8 cellular contexts compared by ENCODE assay signal in genomic region chr7:137606061-137606674, GRCh38.
DNase-seq lines count a peak whose midpoint lies in the region; ATAC-seq, FAIRE-seq and TF ChIP-seq lines count a peak whose summit lies in the region.

No MANE protein-coding gene starts in this region.

- H3K9ac ChIP-seq in GM12878 (ENCODE audit: control insufficient read depth, insufficient read depth, low read length) = no peak overlapping the region
- no peak overlapping the region for H3K9ac ChIP-seq in mesendoderm (ENCODE audit: low read length)

- H3K27me3 ChIP-seq in GM12878 (replicated peaks in 1 of 2; ENCODE audit: control insufficient read depth in 2 of 2, insufficient read depth in 2 of 2, low read length in 1 of 2) = no peaks in the 10 kb centered on the region
- H3K27me3 ChIP-seq in mesendoderm (ENCODE audit: insufficient read depth, low read length, poor library complexity) = no peaks in the 10 kb centered on the region
- peaks cover 13% of the 10 kb centered on the region for H3K27me3 ChIP-seq in suprapubic skin

- TF ChIP-seq POLR2A in GM12878 (IDR thresholded peaks at IDR 0.05; ENCODE audit: low read depth, low read length) (no peak), suprapubic skin (IDR thresholded peaks at IDR 0.05) (no peak)

- H3K4me3 ChIP-seq in GM12878 (no peak overlapping the region), mesendoderm (ENCODE audit: low read length) (no peak overlapping the region), suprapubic skin (no peak overlapping the region)

- no peak for TF ChIP-seq EP300 in GM12878 (IDR thresholded peaks at IDR 0.05; ENCODE audit: borderline replicate concordance in 1 of 2, control insufficient read depth in 1 of 2, low read depth in 2 of 2, low read length in 2 of 2)
- no peak for TF ChIP-seq EP300 in suprapubic skin (IDR thresholded peaks at IDR 0.05)

- RAD21 ChIA-PET in GM12878 (lab: Charles Lee; ENCODE audit: unreplicated experiment) = interaction anchor here (0.6 to 3.8 kb wide), 11 partner anchors 8 to 402 kb away, joined by 3 to 22 read pairs (median 3); no protein-coding TSS in a partner anchor

- H2AFZ ChIP-seq in GM12878 (ENCODE audit: control insufficient read depth, low read depth, low read length) = no peak overlapping the region

- intact Hi-C loops in GM12878 (cut with micrococcal nuclease; ENCODE audit: unreplicated experiment) = loop anchor here (1.0 to 2.0 kb wide), 4 partner anchors 21 to 1133 kb away; no protein-coding TSS in a partner anchor

- no peak overlapping the region for H3K27ac ChIP-seq in GM12878 (ENCODE audit: control insufficient read depth, insufficient read depth)
- no peak overlapping the region for H3K27ac ChIP-seq in mesendoderm (ENCODE audit: low read depth, low read length)
- H3K27ac ChIP-seq in suprapubic skin = no peak overlapping the region

- no peak overlapping the region for H3K18ac ChIP-seq in mesendoderm (ENCODE audit: low read length)

- CTCF ChIA-PET in GM12878 (lab: Yijun Ruan, JAX) = interaction anchor here (0.6 to 5.7 kb wide), 35 partner anchors 8 to 418 kb away, joined by 3 to 48 read pairs (median 4); partner anchors contain the start of gene CREB3L2

- SMC1A ChIA-PET in GM12878 (lab: Charles Lee; ENCODE audit: uncharacterized antibody, unreplicated experiment) = interaction anchor here (0.8 to 3.8 kb wide), 19 partner anchors 9 to 404 kb away, joined by 3 to 22 read pairs (median 5); partner anchors contain the start of gene CREB3L2

- no peak for TF ChIP-seq RAD21 in GM12878 (IDR thresholded peaks at IDR 0.05; ENCODE audit: insufficient read depth, low read depth, low read length)

- TF ChIP-seq CTCF in GM12878 (IDR thresholded peaks at IDR 0.05 in 2 of 3, conservative IDR thresholded peaks at IDR 0.05 in 1 of 3; ENCODE audit: control insufficient read depth in 2 of 3, extremely low read depth in 1 of 3, insufficient read depth in 1 of 3, low read depth in 3 of 3, low read length in 3 of 3) (peak in 1 of 3 experiments; percentile 29; a peak in 2 of 6 replicates), suprapubic skin (IDR thresholded peaks at IDR 0.05) (peak in 1 of 2 donors; percentile 30)

- H3K23ac ChIP-seq in mesendoderm (ENCODE audit: low read length) = no peak overlapping the region

- no peak overlapping the region for H3K4me2 ChIP-seq in GM12878 (ENCODE audit: control insufficient read depth, insufficient read depth)
- no peak overlapping the region for H3K4me2 ChIP-seq in mesendoderm (ENCODE audit: low read length)

- H2BK15ac ChIP-seq in mesendoderm (replicated peaks; ENCODE audit: low read depth) = no peak overlapping the region

- H3K9me3 ChIP-seq in GM12878 (replicated peaks; ENCODE audit: control insufficient read depth, insufficient read depth, low read length) (no peaks in the 10 kb centered on the region), suprapubic skin (no peaks in the 10 kb centered on the region)

- H3K56ac ChIP-seq in mesendoderm (ENCODE audit: low read length) = no peak overlapping the region

- no peak for FAIRE-seq in GM12878 (lab: Jason Lieb, UNC)

- H3K79me2 ChIP-seq in GM12878 (ENCODE audit: control insufficient read depth, insufficient read depth, low read length) = no peaks in the 10 kb centered on the region
- no peaks in the 10 kb centered on the region for H3K79me2 ChIP-seq in mesendoderm (ENCODE audit: control insufficient read depth, insufficient read depth, low read length)

- H2AK5ac ChIP-seq in mesendoderm (ENCODE audit: low read length) = no peak overlapping the region

- no peaks in the 10 kb centered on the region for H3K4me1 Mint-ChIP-seq in activated naive CD8-positive, alpha-beta T cell treated with anti-CD3 and anti-CD28 coated beads, Interleukin-2, amount 50 U/mL, for 24 hours

- in situ Hi-C loops in GM12878 (cut with MboI) = loop anchor here (25.0 kb wide), 1 partner anchor 1131 kb away; no protein-coding TSS in a partner anchor

- H4K5ac ChIP-seq in mesendoderm (ENCODE audit: low read length) = no peak overlapping the region

- no peaks in the 10 kb centered on the region for H4K20me1 ChIP-seq in GM12878 (ENCODE audit: control insufficient read depth, insufficient read depth)

- H3K9me3 Mint-ChIP-seq in activated naive CD8-positive, alpha-beta T cell treated with anti-CD3 and anti-CD28 coated beads, Interleukin-2, amount 50 U/mL, for 24 hours = no peaks in the 10 kb centered on the region

- H3K36me3 Mint-ChIP-seq in activated naive CD8-positive, alpha-beta T cell treated with anti-CD3 and anti-CD28 coated beads, Interleukin-2, amount 50 U/mL, for 24 hours (ENCODE audit: low read depth) = no peaks in the 10 kb centered on the region

- H3K79me1 ChIP-seq in mesendoderm (ENCODE audit: low read length) = no peaks in the 10 kb centered on the region

- DNase-seq in DMS153 (lab: John Stamatoyannopoulos, UW) (peak; percentile 10), DMS153 treated with DMSO at 0.1 percent for 48 hours (lab: John Stamatoyannopoulos, UW; ENCODE audit: unreplicated experiment) (no peak), NAMALWA (ENCODE audit: low spot score) (peak; percentile 65), GM12878 (ENCODE audit: low read depth, low spot score) (no peak), mesendoderm (peak; percentile 45), SHP77 treated with DMSO at 0.1 percent for 48 hours (lab: John Stamatoyannopoulos, UW) (no peak), suprapubic skin (ENCODE audit: low spot score in 2 of 2) (no peak)
- DNase-seq in activated naive CD8-positive, alpha-beta T cell treated with anti-CD3 and anti-CD28 coated beads, Interleukin-2, amount 50 U/mL, for 24 hours = no peak

- 47% methylated on average over 5 of the region's 5 CpGs for WGBS in GM12878 (ENCODE audit: insufficient coverage, insufficient replicate concordance, low lambda C conversion rate, missing lambda C conversion rate)
- 100% methylated on average over 1 of the region's 5 CpGs for WGBS in mesendoderm (ENCODE audit: extremely low coverage, insufficient coverage, low lambda C conversion rate)
- 63% methylated on average over 5 of the region's 5 CpGs for WGBS in suprapubic skin

- H3K27me3 Mint-ChIP-seq in activated naive CD8-positive, alpha-beta T cell treated with anti-CD3 and anti-CD28 coated beads, Interleukin-2, amount 50 U/mL, for 24 hours = peaks cover 9% of the 10 kb centered on the region

- POLR2A ChIA-PET in GM12878 (lab: Charles Lee) = no interaction called here

- no peak overlapping the region for H2BK5ac ChIP-seq in mesendoderm (ENCODE audit: low read length)

- H3K4ac ChIP-seq in mesendoderm (ENCODE audit: low read depth, low read length) = no peak overlapping the region

- BruUV-seq in GM12878 (replicated peaks; lab: Mats Ljungman, UMichigan) = no TSS peak

- peak; percentile 51; the same call in 1 of the 3 replicates for ATAC-seq in GM12878
- no peak for ATAC-seq in activated naive CD8-positive, alpha-beta T cell treated with anti-CD3 and anti-CD28 coated beads, Interleukin-2, amount 50 U/mL, for 24 hours

- H4K8ac ChIP-seq in mesendoderm (ENCODE audit: low read depth, low read length) = no peak overlapping the region

- H3K36me3 ChIP-seq in GM12878 (ENCODE audit: control insufficient read depth in 2 of 2, insufficient read depth in 2 of 2, low read length in 1 of 2) (no peaks in the 10 kb centered on the region), mesendoderm (ENCODE audit: control insufficient read depth, insufficient read depth, low read length) (no peaks in the 10 kb centered on the region), suprapubic skin (no peaks in the 10 kb centered on the region)

- no peak overlapping the region for H3K4me3 Mint-ChIP-seq in activated naive CD8-positive, alpha-beta T cell treated with anti-CD3 and anti-CD28 coated beads, Interleukin-2, amount 50 U/mL, for 24 hours

- no peak overlapping the region for H3K27ac Mint-ChIP-seq in activated naive CD8-positive, alpha-beta T cell treated with anti-CD3 and anti-CD28 coated beads, Interleukin-2, amount 50 U/mL, for 24 hours

- no peak overlapping the region for H2BK120ac ChIP-seq in mesendoderm (ENCODE audit: low read depth, low read length)

- no peaks in the 10 kb centered on the region for H3K4me1 ChIP-seq in GM12878 (ENCODE audit: control insufficient read depth, insufficient read depth, low read length)
- H3K4me1 ChIP-seq in mesendoderm (ENCODE audit: control insufficient read depth, low read depth, low read length) = no peaks in the 10 kb centered on the region
- no peaks in the 10 kb centered on the region for H3K4me1 ChIP-seq in suprapubic skin

TF ChIP-seq in GM12878, 131 proteins besides CTCF, POLR2A, EP300 and RAD21 (continues in another document):
- TF ChIP-seq ZNF274 (IDR thresholded peaks at IDR 0.05; ENCODE audit: insufficient read depth, insufficient read length) (no peak), JUND (IDR thresholded peaks at IDR 0.05; ENCODE audit: low read depth, low read length) (no peak), ETV6 (conservative IDR thresholded peaks at IDR 0.05 in 1 of 2, IDR thresholded peaks at IDR 0.05 in 1 of 2; ENCODE audit: borderline replicate concordance in 1 of 2, low read depth in 1 of 2) (no peak), ZNF384 (IDR thresholded peaks at IDR 0.05; ENCODE audit: borderline replicate concordance, low read depth, low read length) (peak; percentile 83), RBBP5 (conservative IDR thresholded peaks at IDR 0.05) (no peak), POU2F2 (IDR thresholded peaks at IDR 0.05; ENCODE audit: borderline replicate concordance, low read depth, low read length) (no peak), SMC3 (IDR thresholded peaks at IDR 0.05; ENCODE audit: borderline replicate concordance, low read length) (peak; percentile 35; the same call in 1 of the 2 replicates)
- TF ChIP-seq, protein P1, sequence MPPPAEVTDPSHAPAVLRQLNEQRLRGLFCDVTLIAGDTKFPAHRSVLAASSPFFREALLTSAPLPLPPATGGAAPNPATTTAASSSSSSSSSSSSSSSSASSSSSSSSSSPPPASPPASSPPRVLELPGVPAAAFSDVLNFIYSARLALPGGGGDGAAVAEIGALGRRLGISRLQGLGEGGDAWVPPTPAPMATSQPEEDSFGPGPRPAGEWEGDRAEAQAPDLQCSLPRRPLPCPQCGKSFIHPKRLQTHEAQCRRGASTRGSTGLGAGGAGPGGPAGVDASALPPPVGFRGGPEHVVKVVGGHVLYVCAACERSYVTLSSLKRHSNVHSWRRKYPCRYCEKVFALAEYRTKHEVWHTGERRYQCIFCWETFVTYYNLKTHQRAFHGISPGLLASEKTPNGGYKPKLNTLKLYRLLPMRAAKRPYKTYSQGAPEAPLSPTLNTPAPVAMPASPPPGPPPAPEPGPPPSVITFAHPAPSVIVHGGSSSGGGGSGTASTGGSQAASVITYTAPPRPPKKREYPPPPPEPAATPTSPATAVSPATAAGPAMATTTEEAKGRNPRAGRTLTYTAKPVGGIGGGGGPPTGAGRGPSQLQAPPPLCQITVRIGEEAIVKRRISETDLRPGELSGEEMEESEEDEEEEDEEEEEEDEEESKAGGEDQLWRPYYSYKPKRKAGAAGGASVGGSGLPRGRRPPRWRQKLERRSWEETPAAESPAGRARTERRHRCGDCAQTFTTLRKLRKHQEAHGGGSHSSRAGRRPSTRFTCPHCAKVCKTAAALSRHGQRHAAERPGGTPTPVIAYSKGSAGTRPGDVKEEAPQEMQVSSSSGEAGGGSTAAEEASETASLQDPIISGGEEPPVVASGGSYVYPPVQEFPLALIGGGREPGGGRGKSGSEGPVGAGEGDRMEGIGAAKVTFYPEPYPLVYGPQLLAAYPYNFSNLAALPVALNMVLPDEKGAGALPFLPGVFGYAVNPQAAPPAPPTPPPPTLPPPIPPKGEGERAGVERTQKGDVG (CRISPR knock-in tag; IDR thresholded peaks at IDR 0.05) = no peak

Comparison
In these comparisons a context has a peak if more than half of its experiments do, and no peak if none do; other contexts are left out.
1. DNase-seq: peak in DMS153 (single experiment), NAMALWA (single experiment) and mesendoderm (single experiment); none in DMS153 treated with DMSO at 0.1 percent for 48 hours (single experiment), GM12878 (single experiment), activated naive CD8-positive, alpha-beta T cell treated with anti-CD3 and anti-CD28 coated beads, Interleukin-2, amount 50 U/mL, for 24 hours (single experiment), SHP77 treated with DMSO at 0.1 percent for 48 hours (single experiment) and suprapubic skin (0 of 2).